ENCODE assay signal across 23 cellular contexts in the genomic region with DNA sequence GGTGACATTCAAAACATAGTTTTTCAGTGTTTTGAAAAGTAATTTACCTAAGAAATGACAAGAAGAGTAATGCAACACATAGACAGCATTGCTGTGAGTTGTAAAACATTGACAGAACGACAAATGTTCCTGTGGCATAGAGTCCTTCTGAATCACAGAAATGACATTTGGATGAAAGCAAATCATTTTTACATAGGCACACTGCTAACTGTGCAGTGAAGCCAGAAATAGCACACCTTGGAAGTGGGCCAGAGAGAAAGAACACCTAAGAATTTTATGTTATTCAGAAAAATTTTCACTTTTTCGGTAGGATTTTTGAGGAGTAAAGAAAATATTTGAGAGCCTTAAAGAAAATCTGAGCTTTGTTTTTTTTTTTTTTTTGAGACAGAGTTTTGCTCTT.
"Had no signal": no experiment of that assay in that cellular context is flagged by ENCODE, and none has a peak within 500 bp of the region (broad histone marks: within the 10 kb centered on the region; RNA-seq: fewer than 3 reads in every experiment).

No MANE protein-coding gene starts in this region.

- H3K36me3 ChIP-seq: colonic mucosa, esophagus muscularis mucosa, gastroesophageal sphincter, heart left ventricle, left lung, lower lobe of right lung had no signal

- ATAC-seq: foreskin keratinocyte, gastroesophageal sphincter, heart left ventricle, left cardiac atrium, left lung, left ventricle myocardium superior, lower lobe of right lung, mucosa of descending colon had no signal

- H3K79me2 ChIP-seq: hepatocyte had no signal

- H3K4me3 ChIP-seq: colonic mucosa, dorsolateral prefrontal cortex, esophagus muscularis mucosa, gastroesophageal sphincter, heart left ventricle, hepatocyte, left lung, lower lobe of right lung, mucosa of descending colon had no signal

- H3K4me2 ChIP-seq: hepatocyte had no signal

- H3K27ac ChIP-seq: colonic mucosa, dorsolateral prefrontal cortex, esophagus muscularis mucosa, foreskin keratinocyte, gastroesophageal sphincter, heart left ventricle, hepatocyte, left lung, lower lobe of right lung had no signal

- H3K4me1 ChIP-seq: colonic mucosa, esophagus muscularis mucosa, foreskin keratinocyte, gastroesophageal sphincter, heart left ventricle, left lung, lower lobe of right lung had no signal

- H3K27me3 ChIP-seq: colonic mucosa, dorsolateral prefrontal cortex, esophagus muscularis mucosa, foreskin keratinocyte, hepatocyte, left lung had no signal

- FAIRE-seq: endothelial cell of umbilical vein, frontal cortex, kidney had no signal

- H2AFZ ChIP-seq: hepatocyte had no signal

- H3K9me3 ChIP-seq: colonic mucosa, esophagus muscularis mucosa, gastroesophageal sphincter, heart left ventricle, left lung, lower lobe of right lung, mucosa of descending colon had no signal

- DNase-seq: colonic mucosa; dermis blood vessel endothelial cell; effector CD4-positive, alpha-beta T cell; effector memory CD4-positive, alpha-beta T cell; foreskin keratinocyte; heart left ventricle; hypothalamus; immature natural killer cell; islet precursor cell; kidney; kidney glomerular epithelial cell; left cardiac atrium; left lung; left ventricle myocardium superior; lower lobe of right lung; mesenchymal stem cell; mucosa of descending colon had no signal
